Comparison of ENCODE assay signal across 1 cellular context in genomic region chr7:103344453-103345149, GRCh38.
TF ChIP-seq lines count a peak whose summit lies in the region.

Gene DNAJC2 (minus strand): TSS chr7:103344767. CDS start chr7:103344622, 145 bp downstream.

TF ChIP-seq in K562, 482 proteins besides CTCF, POLR2A, EP300 and RAD21 (continued from another document):
- TF ChIP-seq ATF3 (IDR thresholded peaks at IDR 0.05) (no peak), ATF3 (CRISPR knock-in tag; conservative IDR thresholded peaks at IDR 0.05) (no peak), CEBPB (tag; IDR thresholded peaks at IDR 0.05) (no peak), FOXO4 (CRISPR knock-in tag; IDR thresholded peaks at IDR 0.05) (0 out of 2 replicates have a peak, but pooled peaks have one; percentile 20), NFXL1 (CRISPR knock-in tag; IDR thresholded peaks at IDR 0.05) (no peak), SRSF7 (optimal IDR thresholded peaks at IDR 0.05; ENCODE audit: low read depth, low read length) (no peak), NR2C1 (IDR thresholded peaks at IDR 0.05) (peak; percentile 93), NR2C1 (tag; IDR thresholded peaks at IDR 0.05) (peak; percentile 95), ZNF282 (CRISPR knock-in tag; IDR thresholded peaks at IDR 0.05) (no peak), NR2F6 (CRISPR knock-in tag; IDR thresholded peaks at IDR 0.05) (no peak), SMC3 (conservative IDR thresholded peaks at IDR 0.05; ENCODE audit: insufficient read depth, low read depth, low read length) (no peak), DIDO1 (tag; IDR thresholded peaks at IDR 0.05; ENCODE audit: low read depth) (peak; percentile 88), RREB1 (CRISPR knock-in tag; IDR thresholded peaks at IDR 0.05) (no peak), CTBP1 (IDR thresholded peaks at IDR 0.05; ENCODE audit: borderline replicate concordance) (peak; percentile 47; the same call in 1 of the 2 replicates), ATF6 (CRISPR knock-in tag; IDR thresholded peaks at IDR 0.05) (peak; percentile 51; the same call in 1 of the 2 replicates), ZNF384 (IDR thresholded peaks at IDR 0.05; ENCODE audit: low read depth, low read length) (peak; percentile 34; the same call in 1 of the 2 replicates), NFYB (IDR thresholded peaks at IDR 0.05; ENCODE audit: extremely low read depth, insufficient read length) (no peak), ZNF445 (CRISPR knock-in tag; IDR thresholded peaks at IDR 0.05; ENCODE audit: low read depth) (no peak), PHF20 (IDR thresholded peaks at IDR 0.05; ENCODE audit: partially characterized antibody) (peak; percentile 94), CSDE1 (IDR thresholded peaks at IDR 0.05) (peak in 1 of 2 experiments; percentile 57; a peak in 1 of 4 replicates), DACH1 (IDR thresholded peaks at IDR 0.05; ENCODE audit: partially characterized antibody) (peak; percentile 4)
